In genomic region chrX:49166914-49167739, GRCh38 we compare ENCODE assay signal across 8 cellular contexts. TPM values are rescaled to one million over a fixed set of nuclear protein-coding genes. Genes with fewer than 3 reads are reported as not detected.
DNase-seq lines count a peak whose midpoint lies in the region; ATAC-seq and TF ChIP-seq lines count a peak whose summit lies in the region.

No MANE protein-coding gene starts in this region.

- H3K36me3 ChIP-seq in SU-DHL-6 (ENCODE audit: low read length) (no peaks in the 10 kb centered on the region), adrenal gland (replicated peaks in 1 of 2) (no peaks in the 10 kb centered on the region)

- no peaks in the 10 kb centered on the region for H3K79me2 ChIP-seq in SU-DHL-6 (ENCODE audit: insufficient read depth, low read length)

- H2AFZ ChIP-seq in SU-DHL-6 (ENCODE audit: low read depth, low read length, severe bottlenecking), result peak overlapping the region; percentile 22

- no peaks in the 10 kb centered on the region for H4K20me1 ChIP-seq in SU-DHL-6 (ENCODE audit: low read depth, low read length)

- peak overlapping the region; percentile 90 for H3K4me2 ChIP-seq in SU-DHL-6 (ENCODE audit: low read depth, low read length, poor library complexity, severe bottlenecking)

- peak in 1 of 2 donors; percentile 53 for TF ChIP-seq POLR2A in adrenal gland (IDR thresholded peaks at IDR 0.05)

- H3K9me3 ChIP-seq in SU-DHL-6 (ENCODE audit: insufficient read depth, low read length) (no peaks in the 10 kb centered on the region), adrenal gland (replicated peaks in 1 of 3) (no peaks in the 10 kb centered on the region)

- intact Hi-C loops in adrenal gland (cut with DNase I), result no loop called here

- peak overlapping the region; percentile 55 for H3K4me3 ChIP-seq in SU-DHL-6 (ENCODE audit: insufficient read depth, low read length, poor library complexity, severe bottlenecking)
- H3K4me3 ChIP-seq in adrenal gland, result peak overlapping the region in 1 of 4 donors; percentile 38
- H3K4me3 ChIP-seq in skeletal muscle cell (ENCODE audit: low read depth, low read length), result peak overlapping the region; percentile 39

- TF ChIP-seq CTCF in GM10266 (IDR thresholded peaks at IDR 0.05; ENCODE audit: control insufficient read depth, insufficient read depth, low read depth, missing control alignments), result no peak
- no peak for TF ChIP-seq CTCF in SU-DHL-6 (IDR thresholded peaks at IDR 0.05; ENCODE audit: insufficient read depth, low read length, poor library complexity, severe bottlenecking)
- no peak for TF ChIP-seq CTCF in adrenal gland (IDR thresholded peaks at IDR 0.05)

- peak overlapping the region; percentile 94 for H3K27ac ChIP-seq in SU-DHL-6 (ENCODE audit: low read depth, low read length)
- H3K27ac ChIP-seq in adrenal gland, result peak overlapping the region; percentile 86 to 92 (median 90)

- peaks cover 25% of the 10 kb centered on the region for H3F3A ChIP-seq in SU-DHL-6 (ENCODE audit: insufficient read depth)

- no peaks in the 10 kb centered on the region for H3K9me2 ChIP-seq in SU-DHL-6 (replicated peaks; ENCODE audit: insufficient read depth, low read length)

- H3K27me3 ChIP-seq in SU-DHL-6 (ENCODE audit: low read length) (no peaks in the 10 kb centered on the region), adrenal gland (no peaks in the 10 kb centered on the region)

- peak overlapping the region; percentile 66 for H3K9ac ChIP-seq in SU-DHL-6 (ENCODE audit: low read length)

- WGBS in adrenal gland, 4 donors, result 2 to 52% (median 24%) methylated on average over 13 to 35 of the region's 35 CpGs

- peak; percentile 22 for ATAC-seq in HG03460 (IDR thresholded peaks at IDR 0.05; ENCODE audit: unreplicated experiment)
- ATAC-seq in GM18520 (IDR thresholded peaks at IDR 0.05; ENCODE audit: unreplicated experiment), result no peak
- no peak for ATAC-seq in GM21576 (IDR thresholded peaks at IDR 0.05; ENCODE audit: unreplicated experiment)

- peaks cover 6% of the 10 kb centered on the region in 2 donors for H3K4me1 ChIP-seq in adrenal gland (replicated peaks in 1 of 2)

- DNase-seq in GM10266 (ENCODE audit: extremely low spot score) (peak; percentile 23), adrenal gland (peak; percentile 50 to 78 (median 72)), hepatic stellate cell (ENCODE audit: low spot score) (peak; percentile 74), skeletal muscle cell (ENCODE audit: low read depth) (no peak)

RNA-seq across cellular contexts. Expression of gene MAGIX, which starts 4.6 kb away (rescaled TPM):
- total RNA-seq in adrenal gland, result 10 to 100 TPM in 1 of 8 donors, 1 to 10 TPM in 7; 2.2 to 16.2 (median 2.9) TPM
- polyA plus RNA-seq in adrenal gland, result 1 to 10 TPM in 2 of 3 donors, under 1 TPM in 1; 0.59 to 8.4 (median 7.6) TPM

RNA-seq across cellular contexts. Expression of gene PLP2, which starts 4.6 kb away (rescaled TPM):
- total RNA-seq in adrenal gland, result 100 to 1,000 TPM in 5 of 8 donors, 10 to 100 TPM in 3; 52.1 to 304 (median 152) TPM
- 100 to 1,000 TPM in 2 of 3 donors, 10 to 100 TPM in 1; 78.2 to 724 (median 324) TPM for polyA plus RNA-seq in adrenal gland

RNA-seq across cellular contexts. Expression of gene PRICKLE3, which starts 19.0 kb away (rescaled TPM):
- 10 to 100 TPM in 7 of 8 donors, 1 to 10 TPM in 1; 6.3 to 46.8 (median 13.2) TPM for total RNA-seq in adrenal gland
- polyA plus RNA-seq in adrenal gland, result 10 to 100 TPM in 1 of 3 donors, 1 to 10 TPM in 2; 5.7 to 10.9 (median 6.6) TPM

RNA-seq across cellular contexts. Expression of gene SYP, which starts 32.9 kb away (rescaled TPM):
- total RNA-seq in adrenal gland, result 10 to 100 TPM in 7 of 8 donors, 1 to 10 TPM in 1; 6.8 to 52.3 (median 18.3) TPM
- polyA plus RNA-seq in adrenal gland, result 10 to 100 TPM; 18.6 to 73.1 (median 61.4) TPM

RNA-seq across cellular contexts. Expression of gene GPKOW, which starts 43.6 kb away (rescaled TPM):
- 10 to 100 TPM; 21.5 to 58.4 (median 27.0) TPM for total RNA-seq in adrenal gland
- polyA plus RNA-seq in adrenal gland, result 10 to 100 TPM; 10.1 to 21.8 (median 11.3) TPM
